14 cellular contexts compared by ENCODE assay signal in genomic region chr6:160679402-160679769, GRCh38. TPM values are rescaled to one million over a fixed set of nuclear protein-coding genes. Genes with fewer than 3 reads are reported as not detected.
DNase-seq lines count a peak whose midpoint lies in the region; ATAC-seq and TF ChIP-seq lines count a peak whose summit lies in the region.
"Had no signal": no experiment of that assay in that cellular context is flagged by ENCODE, and none has a peak within 500 bp of the region (broad histone marks: within the 10 kb centered on the region; RNA-seq: fewer than 3 reads in every experiment).

No MANE protein-coding gene starts in this region.

- peak overlapping the region; percentile 17 for H3K4me3 ChIP-seq in RWPE2 (ENCODE audit: severe bottlenecking)

- DNase-seq in Daoy (ENCODE audit: low read depth) (peak; percentile 12), RWPE2 (ENCODE audit: low spot score) (no peak), foreskin keratinocyte (no peak), DMS153 (lab: John Stamatoyannopoulos, UW) (no peak), NOMO-1 (lab: John Stamatoyannopoulos, UW; ENCODE audit: unreplicated experiment in 2 of 2) (no peak)
- no peak for DNase-seq in stimulated activated effector memory CD8-positive, alpha-beta T cell treated with anti-CD3 and anti-CD28 coated beads, Interleukin-12 subunit alpha, Interleukin-12 subunit beta, amount 100 ng/mL, for 72 hours (ENCODE audit: low spot score in 2 of 2)
- DNase-seq: activated CD4-positive, alpha-beta T cell treated with anti-CD3 and anti-CD28 coated beads, Interleukin-2, amount 10 ng/mL, durations not matched to agents 7 days and 5 days; activated gamma-delta T cell treated with Interleukin-2 at 50 U/mL for 16 hours; C1 segment of cervical spinal cord; NCI-H1105 treated with DMSO at 0.1 percent for 48 hours; small intestine had no signal

- H3K4me1 ChIP-seq in RWPE2 (ENCODE audit: insufficient read depth, poor library complexity, severe bottlenecking) = no peaks in the 10 kb centered on the region
- no peaks in the 10 kb centered on the region for H3K4me1 ChIP-seq in foreskin keratinocyte

- H3K27me3 ChIP-seq in RWPE2 (ENCODE audit: insufficient read depth, poor library complexity, severe bottlenecking) = no peaks in the 10 kb centered on the region
- peaks cover 15% of the 10 kb centered on the region for H3K27me3 ChIP-seq in foreskin keratinocyte

- ATAC-seq in RWPE2 (ENCODE audit: low read depth) (peak; percentile 50; the same call in 2 of the 3 replicates), foreskin keratinocyte (peak; percentile 75), HG03469 (IDR thresholded peaks at IDR 0.05; ENCODE audit: unreplicated experiment) (no peak)
- ATAC-seq in stimulated activated effector memory CD8-positive, alpha-beta T cell treated with anti-CD3 and anti-CD28 coated beads, Interleukin-12 subunit alpha, Interleukin-12 subunit beta, amount 100 ng/mL, for 72 hours = no peak

- no peak overlapping the region for H3K27ac Mint-ChIP-seq in nephron
- no peak overlapping the region for H3K27ac Mint-ChIP-seq in stimulated activated effector memory CD8-positive, alpha-beta T cell treated with anti-CD3 and anti-CD28 coated beads, Interleukin-12 subunit alpha, Interleukin-12 subunit beta, amount 100 ng/mL, for 72 hours
- H3K27ac Mint-ChIP-seq: activated CD4-positive, alpha-beta T cell treated with anti-CD3 and anti-CD28 coated beads, Interleukin-2, amount 10 ng/mL, durations not matched to agents 7 days and 5 days had no signal

- peaks cover 26% of the 10 kb centered on the region for H3K27me3 Mint-ChIP-seq in nephron (ENCODE audit: low read depth)

- no peaks in the 10 kb centered on the region for H3K36me3 Mint-ChIP-seq in nephron (ENCODE audit: low read depth)
- no peaks in the 10 kb centered on the region for H3K36me3 Mint-ChIP-seq in stimulated activated effector memory CD8-positive, alpha-beta T cell treated with anti-CD3 and anti-CD28 coated beads, Interleukin-12 subunit alpha, Interleukin-12 subunit beta, amount 100 ng/mL, for 72 hours

- TF ChIP-seq CTCF in RWPE2 (IDR thresholded peaks at IDR 0.05; ENCODE audit: poor library complexity, severe bottlenecking) (peak; percentile 41), foreskin keratinocyte (conservative IDR thresholded peaks at IDR 0.05) (peak; percentile 54), nephron (IDR thresholded peaks at IDR 0.05; ENCODE audit: unreplicated experiment in 3 of 3) (peak; percentile 33 to 51 (median 36))

- no peaks in the 10 kb centered on the region for H3K4me1 Mint-ChIP-seq in nephron
- H3K4me1 Mint-ChIP-seq in stimulated activated effector memory CD8-positive, alpha-beta T cell treated with anti-CD3 and anti-CD28 coated beads, Interleukin-12 subunit alpha, Interleukin-12 subunit beta, amount 100 ng/mL, for 72 hours = no peaks in the 10 kb centered on the region
- H3K4me1 Mint-ChIP-seq: activated CD4-positive, alpha-beta T cell treated with anti-CD3 and anti-CD28 coated beads, Interleukin-2, amount 10 ng/mL, durations not matched to agents 7 days and 5 days had no signal

- peaks cover 2% of the 10 kb centered on the region for H3K9me3 Mint-ChIP-seq in nephron
- no peaks in the 10 kb centered on the region for H3K9me3 Mint-ChIP-seq in stimulated activated effector memory CD8-positive, alpha-beta T cell treated with anti-CD3 and anti-CD28 coated beads, Interleukin-12 subunit alpha, Interleukin-12 subunit beta, amount 100 ng/mL, for 72 hours
- H3K9me3 Mint-ChIP-seq: activated CD4-positive, alpha-beta T cell treated with anti-CD3 and anti-CD28 coated beads, Interleukin-2, amount 10 ng/mL, durations not matched to agents 7 days and 5 days had no signal

- H3K27ac ChIP-seq in RWPE2 (ENCODE audit: poor library complexity, severe bottlenecking) (no peak overlapping the region), foreskin keratinocyte (no peak overlapping the region)

- H3K4me3 Mint-ChIP-seq in nephron = peak overlapping the region; percentile 62 to 75 (median 65)
- H3K4me3 Mint-ChIP-seq in stimulated activated effector memory CD8-positive, alpha-beta T cell treated with anti-CD3 and anti-CD28 coated beads, Interleukin-12 subunit alpha, Interleukin-12 subunit beta, amount 100 ng/mL, for 72 hours = no peak overlapping the region
- H3K4me3 Mint-ChIP-seq: activated CD4-positive, alpha-beta T cell treated with anti-CD3 and anti-CD28 coated beads, Interleukin-2, amount 10 ng/mL, durations not matched to agents 7 days and 5 days had no signal

- H3K9me3 ChIP-seq in RWPE2 (ENCODE audit: severe bottlenecking) = no peaks in the 10 kb centered on the region

- no peaks in the 10 kb centered on the region for H3K36me3 ChIP-seq in RWPE2 (ENCODE audit: low read depth)

RNA-seq across cellular contexts. Expression of gene LPA, which starts 15.3 kb away (rescaled TPM):
- total RNA-seq in Daoy (2014; rRNA removed; shearing (Covaris generic)) = not detected in 2 replicates
- total RNA-seq in foreskin keratinocyte = not detected in 2 replicates
- not detected in 2 replicates for polyA plus RNA-seq in foreskin keratinocyte
- total RNA-seq: activated CD4-positive, alpha-beta T cell treated with anti-CD3 and anti-CD28 coated beads, Interleukin-2, amount 10 ng/mL, durations not matched to agents 7 days and 5 days had no signal

RNA-seq across cellular contexts. Expression of gene PLG, which starts 22.7 kb away (rescaled TPM):
- total RNA-seq in Daoy (2014; rRNA removed; shearing (Covaris generic)) = not detected in 2 replicates
- not detected in 2 replicates for total RNA-seq in foreskin keratinocyte
- polyA plus RNA-seq in foreskin keratinocyte = not detected in 2 replicates
- total RNA-seq: frontal cortex had no signal

Comparison
In these comparisons a context has a peak if more than half of its experiments do, and no peak if none do; other contexts are left out.
1. ATAC-seq: peak in RWPE2 (single experiment) and foreskin keratinocyte (single experiment); none in stimulated activated effector memory CD8-positive, alpha-beta T cell treated with anti-CD3 and anti-CD28 coated beads, Interleukin-12 subunit alpha, Interleukin-12 subunit beta, amount 100 ng/mL, for 72 hours (single experiment) and HG03469 (single experiment).
2. Peak in every context shown above with its lines, with median percentiles within 50 percentile points of each other: CTCF ChIP-seq.